Comparison of ENCODE assay signal across 7 cellular contexts in genomic region chr1:2314297-2314802, GRCh38.
DNase-seq lines count a peak whose midpoint lies in the region; ATAC-seq and TF ChIP-seq lines count a peak whose summit lies in the region.

No MANE protein-coding gene starts in this region.

- no peak for TF ChIP-seq CTCF in Panc1 (IDR thresholded peaks at IDR 0.05)
- TF ChIP-seq CTCF in mucosa of descending colon (IDR thresholded peaks at IDR 0.05): no peak

- H3K9me2 ChIP-seq in GM23248 (ENCODE audit: insufficient read depth): no peaks in the 10 kb centered on the region

- H3F3A ChIP-seq in GM23248 (ENCODE audit: insufficient read depth): no peaks in the 10 kb centered on the region; the same call in 1 of the 2 replicates

- CTCF ChIA-PET in Panc1 (lab: Charles Lee): interaction anchor here (1.0 kb wide), 1 partner anchor 117 kb away, joined by 3 read pairs; no protein-coding TSS in a partner anchor

- peak; percentile 72 for DNase-seq in GM23248
- DNase-seq in Panc1 (ENCODE audit: low read depth, low spot score): no peak
- no peak for DNase-seq in epithelial cell of prostate (ENCODE audit: low read depth, low spot score)
- DNase-seq in mucosa of descending colon: peak in 1 of 3 donors; percentile 63
- no peak for DNase-seq in HUDEP-2 (lab: John Stamatoyannopoulos, UW; ENCODE audit: unreplicated experiment in 76 of 76)
- no peak for DNase-seq in NK-92 treated with Interleukin-12 subunit alpha and Interleukin-12 subunit beta, amount 100 ng/mL, for 24 hours (lab: John Stamatoyannopoulos, UW)
- no peak for DNase-seq in NCI-H146 treated with DMSO at 0.1 percent for 48 hours (lab: John Stamatoyannopoulos, UW; ENCODE audit: unreplicated experiment)

- no peak overlapping the region for H3K27ac ChIP-seq in GM23248
- H3K27ac ChIP-seq in Panc1 (ENCODE audit: low read length): peak overlapping the region; percentile 88
- peak overlapping the region; percentile 46 for H3K27ac ChIP-seq in epithelial cell of prostate

- 11 to 16% methylated on average over 30 to 36 of the region's 51 CpGs for WGBS in GM23248 (ENCODE audit: low coverage in 1 of 2, low lambda C conversion rate in 2 of 2, missing lambda C conversion rate in 2 of 2), 2 experiments

- POLR2A ChIA-PET in Panc1 (lab: Charles Lee): no interaction called here

- H3K4me2 ChIP-seq in GM23248 (ENCODE audit: unreplicated experiment): peak overlapping the region; percentile 72

- peaks cover 13% of the 10 kb centered on the region for H3K79me2 ChIP-seq in GM23248 (ENCODE audit: insufficient read depth)

- H3K36me3 ChIP-seq in GM23248 (ENCODE audit: low read depth) (no peaks in the 10 kb centered on the region), Panc1 (ENCODE audit: control insufficient read depth, insufficient read depth, low read length) (no peaks in the 10 kb centered on the region), mucosa of descending colon (ENCODE audit: low read depth) (no peaks in the 10 kb centered on the region)

- H3K4me1 ChIP-seq in GM23248 (ENCODE audit: insufficient read depth) (peaks cover 3% of the 10 kb centered on the region), Panc1 (ENCODE audit: control insufficient read depth, insufficient read depth, low read length) (peaks cover 64% of the 10 kb centered on the region), mucosa of descending colon (ENCODE audit: low read depth) (peaks cover 35% of the 10 kb centered on the region)

- H3K9me3 ChIP-seq in GM23248 (ENCODE audit: low read depth): no peaks in the 10 kb centered on the region
- H3K9me3 ChIP-seq in Panc1 (ENCODE audit: control insufficient read depth, insufficient read depth, low read depth, low read length): no peaks in the 10 kb centered on the region
- H3K9me3 ChIP-seq in mucosa of descending colon: no peaks in the 10 kb centered on the region

- H4K20me1 ChIP-seq in GM23248 (ENCODE audit: insufficient read depth): no peaks in the 10 kb centered on the region

- H3K4me3 ChIP-seq in GM23248 (peak overlapping the region; percentile 32), Panc1 (ENCODE audit: low read depth in 2 of 2, low read length in 2 of 2) (peak overlapping the region; percentile 42 to 50), mucosa of descending colon (no peak overlapping the region)

- H3K9ac ChIP-seq in GM23248: peak overlapping the region; percentile 71

- in situ Hi-C loops in GM23248 (cut with MboI) (no loop called here), Panc1 (cut with HindIII; ENCODE audit: low pct_unique_long_range_greater_than_20kb, low sequenced_read_pairs) (no loop called here)

- intact Hi-C loops in Panc1 (cut with micrococcal nuclease; ENCODE audit: unreplicated experiment) (loop anchor here (5.0 to 10.0 kb wide), 2 partner anchors 82 to 120 kb away; partner anchors contain the start of gene FAAP20), mucosa of descending colon (cut with DNase I, micrococcal nuclease) (loop anchor here in 1 of 2 donors (10.0 kb wide), 1 partner anchor 110 kb away; no protein-coding TSS in a partner anchor)

- BruUV-seq in Panc1 (replicated peaks; lab: Mats Ljungman, UMichigan): TSS peak; percentile 81

- H2AFZ ChIP-seq in GM23248: no peak overlapping the region

- peak; percentile 47 for ATAC-seq in Panc1
- peak; percentile 11 for ATAC-seq in mucosa of descending colon

- no peaks in the 10 kb centered on the region for H3K27me3 ChIP-seq in GM23248 (replicated peaks; ENCODE audit: insufficient read depth)
- H3K27me3 ChIP-seq in Panc1 (ENCODE audit: control insufficient read depth, insufficient read depth, low read length): no peaks in the 10 kb centered on the region
